Comparison of ENCODE assay signal across 23 cellular contexts in the genomic region with DNA sequence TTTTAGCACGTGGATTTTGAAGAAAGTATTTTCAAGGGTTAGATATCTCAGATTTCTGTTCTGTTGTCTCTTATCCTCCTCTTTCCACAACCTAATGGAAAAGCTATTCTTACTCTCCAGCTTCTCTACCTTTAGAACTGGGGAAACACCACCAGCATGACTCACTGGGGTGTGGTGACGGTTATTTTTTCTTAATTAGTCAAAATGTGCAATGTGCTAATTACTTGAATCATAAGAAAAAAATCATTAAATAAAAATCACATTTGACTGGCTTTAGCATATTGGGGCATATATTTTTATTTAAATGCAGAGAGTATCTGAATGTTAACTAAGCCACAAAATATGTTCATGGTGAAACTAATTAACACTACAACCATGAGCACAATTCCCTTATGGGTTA.
A peak's percentile ranks its signal among the peaks of the same experiment; 100 is the strongest.
DNase-seq lines count a peak whose midpoint lies in the region; ATAC-seq, FAIRE-seq and TF ChIP-seq lines count a peak whose summit lies in the region.
"Had no signal": no experiment of that assay in that cellular context is flagged by ENCODE, and none has a peak within 500 bp of the region (broad histone marks: within the 10 kb centered on the region; RNA-seq: fewer than 3 reads in every experiment).

No MANE protein-coding gene starts in this region.

- no peak for TF ChIP-seq EP300 in GM12878 (IDR thresholded peaks at IDR 0.05; ENCODE audit: borderline replicate concordance in 1 of 2, control insufficient read depth in 1 of 2, low read depth in 2 of 2, low read length in 2 of 2)

- in situ Hi-C loops in GM12878 (cut with MboI) = no loop called here
- in situ Hi-C loops in HAP-1 (cut with MboI; ENCODE audit: low sequenced_read_pairs) = no loop called here

- no peak for FAIRE-seq in GM12878 (lab: Jason Lieb, UNC)
- FAIRE-seq: A549, D721Med, G401.6, GM12892, GM18507, GM19239 had no signal

- no peaks in the 10 kb centered on the region for H3K4me1 ChIP-seq in GM12878 (ENCODE audit: control insufficient read depth, insufficient read depth, low read length)
- no peaks in the 10 kb centered on the region for H3K4me1 ChIP-seq in HAP-1
- H3K4me1 ChIP-seq: A549; BLaER1 treated with 17β-estradiol and CSF1 and Interleukin-3, amounts not matched to agents 10 nM and 100 nM; Caco-2 had no signal

- peak; percentile 58 to 65 for ATAC-seq in activated CD4-positive, CD25-positive, alpha-beta regulatory T cell treated with anti-CD3 and anti-CD28 coated beads, Interleukin-2, amount 50 U/mL, for 24 hours
- peak; percentile 37 for ATAC-seq in HG02798 (IDR thresholded peaks at IDR 0.05; ENCODE audit: poor library complexity, unreplicated experiment)
- peak; percentile 41; the same call in 2 of the 3 replicates for ATAC-seq in GM12878
- ATAC-seq in omental fat pad (ENCODE audit: low FRiP score) = no peak
- ATAC-seq: A549; CD8-positive, alpha-beta T cell had no signal

- no peak overlapping the region for H3K4me2 ChIP-seq in GM12878 (ENCODE audit: control insufficient read depth, insufficient read depth)
- H3K4me2 ChIP-seq: A549; BLaER1 treated with 17β-estradiol and CSF1 and Interleukin-3, amounts not matched to agents 10 nM and 100 nM had no signal

- no TSS peak for BruUV-seq in GM12878 (replicated peaks; lab: Mats Ljungman, UMichigan)

- RAD21 ChIA-PET in GM12878 (lab: Charles Lee; ENCODE audit: unreplicated experiment) = no interaction called here

- H4K20me1 ChIP-seq in GM12878 (ENCODE audit: control insufficient read depth, insufficient read depth) = no peaks in the 10 kb centered on the region
- H4K20me1 ChIP-seq: BLaER1 treated with 17β-estradiol and CSF1 and Interleukin-3, amounts not matched to agents 10 nM and 100 nM had no signal

- DNase-seq in activated CD4-positive, CD25-positive, alpha-beta regulatory T cell treated with anti-CD3 and anti-CD28 coated beads, Interleukin-2, amount 50 U/mL, for 72 hours = no peak
- DNase-seq in GM12878 (ENCODE audit: low read depth, low spot score) = no peak
- no peak for DNase-seq in HAP-1 (ENCODE audit: low spot score in 2 of 2)
- DNase-seq in NCI-H1694 (lab: John Stamatoyannopoulos, UW) = no peak
- no peak for DNase-seq in omental fat pad (ENCODE audit: low spot score)
- DNase-seq: AML-193; Caco-2; Calu3; CD4-positive, alpha-beta T cell; CD8-positive, alpha-beta T cell; DMS79 treated with DMSO at 0.1 percent for 48 hours; GF-D8 had no signal

- no peaks in the 10 kb centered on the region for H3K27me3 ChIP-seq in GM12878 (replicated peaks in 1 of 2; ENCODE audit: control insufficient read depth in 2 of 2, insufficient read depth in 2 of 2, low read length in 1 of 2)
- H3K27me3 ChIP-seq in HAP-1 (ENCODE audit: low read depth) = no peaks in the 10 kb centered on the region
- H3K27me3 ChIP-seq: BLaER1 treated with 17β-estradiol and CSF1 and Interleukin-3, amounts not matched to agents 10 nM and 100 nM had no signal

- H3K27ac ChIP-seq in GM12878 (ENCODE audit: control insufficient read depth, insufficient read depth) = no peak overlapping the region
- H3K27ac ChIP-seq: 22Rv1; A549; BLaER1 treated with 17β-estradiol and CSF1 and Interleukin-3, amounts not matched to agents 10 nM and 100 nM; C4-2B had no signal

- TF ChIP-seq CTCF in GM12878 (IDR thresholded peaks at IDR 0.05 in 2 of 3, conservative IDR thresholded peaks at IDR 0.05 in 1 of 3; ENCODE audit: control insufficient read depth in 2 of 3, extremely low read depth in 1 of 3, insufficient read depth in 1 of 3, low read depth in 3 of 3, low read length in 3 of 3) = no peak
- TF ChIP-seq CTCF in omental fat pad (IDR thresholded peaks at IDR 0.05) = no peak

- no peak overlapping the region for H3K9ac ChIP-seq in GM12878 (ENCODE audit: control insufficient read depth, insufficient read depth, low read length)
- H3K9ac ChIP-seq: BLaER1 treated with 17β-estradiol and CSF1 and Interleukin-3, amounts not matched to agents 10 nM and 100 nM had no signal

- TF ChIP-seq POLR2A in GM12878 (IDR thresholded peaks at IDR 0.05; ENCODE audit: low read depth, low read length) = no peak

- H3K36me3 ChIP-seq in GM12878 (ENCODE audit: control insufficient read depth in 2 of 2, insufficient read depth in 2 of 2, low read length in 1 of 2) (no peaks in the 10 kb centered on the region), HAP-1 (replicated peaks) (no peaks in the 10 kb centered on the region)
- H3K36me3 ChIP-seq: BLaER1 treated with 17β-estradiol and CSF1 and Interleukin-3, amounts not matched to agents 10 nM and 100 nM had no signal

- H3K9me3 ChIP-seq in GM12878 (replicated peaks; ENCODE audit: control insufficient read depth, insufficient read depth, low read length) (no peaks in the 10 kb centered on the region), HAP-1 (no peaks in the 10 kb centered on the region)
- H3K9me3 ChIP-seq: A549; BLaER1 treated with 17β-estradiol and CSF1 and Interleukin-3, amounts not matched to agents 10 nM and 100 nM; Caco-2 had no signal

- intact Hi-C loops in GM12878 (cut with micrococcal nuclease; ENCODE audit: unreplicated experiment) = no loop called here

- no peak for TF ChIP-seq RAD21 in GM12878 (IDR thresholded peaks at IDR 0.05; ENCODE audit: insufficient read depth, low read depth, low read length)

- no peak overlapping the region for H2AFZ ChIP-seq in GM12878 (ENCODE audit: control insufficient read depth, low read depth, low read length)

- SMC1A ChIA-PET in GM12878 (lab: Charles Lee; ENCODE audit: uncharacterized antibody, unreplicated experiment) = interaction anchor here (1.3 kb wide), 1 partner anchor 18 kb away, joined by 3 read pairs; no protein-coding TSS in a partner anchor

- CTCF ChIA-PET in GM12878 (lab: Yijun Ruan, JAX) = interaction anchor here (0.6 kb wide), 1 partner anchor 185 kb away, joined by 3 read pairs; no protein-coding TSS in a partner anchor

- no peaks in the 10 kb centered on the region for H3K79me2 ChIP-seq in GM12878 (ENCODE audit: control insufficient read depth, insufficient read depth, low read length)

- WGBS in GM12878 (ENCODE audit: insufficient coverage, insufficient replicate concordance, low lambda C conversion rate, missing lambda C conversion rate) = 0% methylated on average over 2 of the region's 2 CpGs

- POLR2A ChIA-PET in GM12878 (lab: Charles Lee) = no interaction called here

- no peak overlapping the region for H3K4me3 ChIP-seq in GM12878
- no peak overlapping the region for H3K4me3 ChIP-seq in HAP-1
- H3K4me3 ChIP-seq: A549; BLaER1 treated with 17β-estradiol and CSF1 and Interleukin-3, amounts not matched to agents 10 nM and 100 nM had no signal

TF ChIP-seq in GM12878, 131 proteins besides CTCF, POLR2A, EP300 and RAD21:
- peak; percentile 65 for TF ChIP-seq MTA2 (IDR thresholded peaks at IDR 0.05; ENCODE audit: low read depth)
- no peak for TF ChIP-seq SUPT20H (IDR thresholded peaks at IDR 0.05; ENCODE audit: borderline replicate concordance, control insufficient read depth, low read depth, low read length)
TF ChIP-seq in GM12878: peak in this region for 1.
